Comparison of ENCODE assay signal across 8 cellular contexts in the genomic region with DNA sequence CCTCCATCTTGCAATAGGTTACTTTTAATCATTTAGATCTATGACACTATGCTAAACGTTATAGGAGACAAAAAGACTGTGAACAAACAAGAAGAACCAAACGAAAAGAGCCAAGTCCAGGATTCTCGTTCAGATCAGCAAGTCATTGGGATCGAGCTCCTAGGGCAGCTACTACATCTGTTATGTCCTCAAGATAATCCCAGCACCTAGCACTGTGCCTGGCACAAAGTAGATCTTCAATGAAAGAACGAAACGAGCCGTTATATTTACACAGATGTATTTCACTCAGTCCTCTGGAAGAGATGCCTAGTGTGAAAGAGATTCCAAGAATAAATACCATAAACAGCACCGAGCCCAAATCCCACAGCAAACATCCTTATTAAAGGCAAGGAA. TPM values are rescaled to one million over a fixed set of nuclear protein-coding genes. Genes with fewer than 3 reads are reported as not detected.
DNase-seq lines count a peak whose midpoint lies in the region; ATAC-seq and TF ChIP-seq lines count a peak whose summit lies in the region.

No MANE protein-coding gene starts in this region.

- peaks cover 53% of the 10 kb centered on the region for H3K4me1 Mint-ChIP-seq in brain

- H3K36me3 ChIP-seq in DOHH2 (ENCODE audit: control insufficient read depth, low read length): peaks cover 44% of the 10 kb centered on the region
- H3K36me3 ChIP-seq in lung (ENCODE audit: control insufficient read depth in 2 of 2, insufficient read depth in 2 of 2, low read length in 2 of 2): peaks cover 0 to 2% of the 10 kb centered on the region in 2 donors
- H3K36me3 ChIP-seq in urinary bladder (ENCODE audit: insufficient read depth): no peaks in the 10 kb centered on the region

- no peak for DNase-seq in lung (ENCODE audit: low spot score)
- DNase-seq in GM13976 (ENCODE audit: low spot score): no peak
- no peak for DNase-seq in cerebellum (ENCODE audit: low spot score)
- DNase-seq in HPDE6-E6E7 (ENCODE audit: extremely low spot score): no peak

- H3K9me3 ChIP-seq in DOHH2 (ENCODE audit: control insufficient read depth, insufficient read depth, low read length) (peaks cover 15% of the 10 kb centered on the region), lung (ENCODE audit: control insufficient read depth in 2 of 2, insufficient read depth in 1 of 2, low read length in 1 of 2) (no peaks in the 10 kb centered on the region)

- peak overlapping the region; percentile 96 to 99 (median 99) for H3K4me3 Mint-ChIP-seq in brain

- ATAC-seq in HG03139 (IDR thresholded peaks at IDR 0.05; ENCODE audit: unreplicated experiment): peak; percentile 0
- no peak for ATAC-seq in lung (ENCODE audit: insufficient read depth, low FRiP score)

- H3K4me1 ChIP-seq in DOHH2 (ENCODE audit: control insufficient read depth, low read length): peaks cover 25% of the 10 kb centered on the region
- peaks cover 3 to 5% of the 10 kb centered on the region in 2 donors for H3K4me1 ChIP-seq in lung (ENCODE audit: control insufficient read depth in 2 of 2, insufficient read depth in 2 of 2, low read length in 2 of 2)
- H3K4me1 ChIP-seq in urinary bladder (ENCODE audit: insufficient read depth): no peaks in the 10 kb centered on the region

- H4K20me1 ChIP-seq in DOHH2 (ENCODE audit: control insufficient read depth, insufficient read depth, low read depth, low read length): no peaks in the 10 kb centered on the region

- H3F3A ChIP-seq in DOHH2 (ENCODE audit: control insufficient read depth, insufficient read depth): peaks cover 6% of the 10 kb centered on the region; the same call in 1 of the 2 replicates

- TF ChIP-seq CTCF in DOHH2 (IDR thresholded peaks at IDR 0.05; ENCODE audit: low read depth, low read length, poor library complexity, severe bottlenecking) (no peak), brain (conservative IDR thresholded peaks at IDR 0.05) (no peak), lung (IDR thresholded peaks at IDR 0.05; ENCODE audit: control extremely low read depth, extremely low read depth) (no peak), GM13976 (IDR thresholded peaks at IDR 0.05; ENCODE audit: borderline replicate concordance, control extremely low read depth, extremely low read depth, insufficient read depth, missing control alignments) (no peak)

- in situ Hi-C loops in GM13976 (cut with MboI; ENCODE audit: low sequenced_read_pairs, unreplicated experiment): no loop called here

- H3K9me3 Mint-ChIP-seq in brain: peaks cover 0 to 5% (median 0%) of the 10 kb centered on the region in 5 experiments

- peak overlapping the region; percentile 98 for H3K4me2 ChIP-seq in DOHH2 (ENCODE audit: low read length)

- peaks cover 40% of the 10 kb centered on the region for H3K36me3 Mint-ChIP-seq in brain

- H3K9me2 ChIP-seq in DOHH2 (replicated peaks; ENCODE audit: control insufficient read depth, low read length): no peaks in the 10 kb centered on the region

- H3K27ac ChIP-seq in DOHH2 (ENCODE audit: low read depth, low read length): peak overlapping the region; percentile 74
- peak overlapping the region; percentile 59 to 92 for H3K27ac ChIP-seq in lung (ENCODE audit: low read depth in 1 of 2, low read length in 1 of 2)
- H3K27ac ChIP-seq in urinary bladder (ENCODE audit: low read depth): no peak overlapping the region

- peak overlapping the region; percentile 84 to 95 (median 92) for H3K27ac Mint-ChIP-seq in brain

- H3K4me3 ChIP-seq in DOHH2 (ENCODE audit: low read length) (peak overlapping the region; percentile 82), lung (peak overlapping the region; percentile 29), urinary bladder (ENCODE audit: low read depth, low read length) (peak overlapping the region; percentile 79)

- WGBS in lung, 2 donors: 3 to 6% methylated on average over 8 of the region's 8 CpGs
- 1% methylated on average over 8 of the region's 8 CpGs for WGBS in urinary bladder

- H3K27me3 ChIP-seq in DOHH2 (ENCODE audit: control insufficient read depth, low read length) (no peaks in the 10 kb centered on the region), lung (ENCODE audit: control insufficient read depth, insufficient read depth) (no peaks in the 10 kb centered on the region)

- peaks cover 49% of the 10 kb centered on the region for H3K79me2 ChIP-seq in DOHH2 (ENCODE audit: control insufficient read depth, low read length)

- H3K27me3 Mint-ChIP-seq in brain: peaks cover 10% of the 10 kb centered on the region

RNA-seq across cellular contexts. Expression of a gene that starts 0.5 kb away (rescaled TPM):
- 11.5 TPM for polyA plus RNA-seq in brain (ENCODE audit: insufficient read depth, low read depth, low replicate concordance)
- total RNA-seq in lung: 10 to 100 TPM in 1 of 2 donors, 1 to 10 TPM in 1; 8.1 to 13.0 TPM
- 1 to 10 TPM; 2.9 to 4.2 TPM for polyA plus RNA-seq in lung
- total RNA-seq in urinary bladder: 14.2 TPM
- 6.5 TPM for polyA plus RNA-seq in urinary bladder
- 10.0 TPM for total RNA-seq in cerebellum

RNA-seq across cellular contexts. Expression of a gene that starts 0.7 kb away (rescaled TPM):
- polyA plus RNA-seq in brain (ENCODE audit: insufficient read depth, low read depth, low replicate concordance) (28.3 TPM), lung (1 to 10 TPM; 2.1 to 6.7 TPM), urinary bladder (6.9 TPM)
- total RNA-seq in lung (10 to 100 TPM; 10.3 to 23.6 TPM), urinary bladder (20.5 TPM), cerebellum (30.3 TPM)

Comparison
In these comparisons a context has a peak if more than half of its experiments do, and no peak if none do; other contexts are left out.
1. H3K4me3 ChIP-seq: peak in every context shown above with its lines; median percentile 82 in DOHH2; 79 in urinary bladder; 29 in lung.